ENCODE assay signal across 8 cellular contexts in genomic region chr19:38666662-38667448, GRCh38. TPM values are rescaled to one million over a fixed set of nuclear protein-coding genes. Genes with fewer than 3 reads are reported as not detected.
A peak's percentile ranks its signal among the peaks of the same experiment; 100 is the strongest.
DNase-seq lines count a peak whose midpoint lies in the region; ATAC-seq, FAIRE-seq and TF ChIP-seq lines count a peak whose summit lies in the region.

No MANE protein-coding gene starts in this region.

- H3K27me3 Mint-ChIP-seq in astrocyte (ENCODE audit: low read depth, unreplicated experiment), result no peaks in the 10 kb centered on the region

- no peak for ATAC-seq in HG03520 (IDR thresholded peaks at IDR 0.05; ENCODE audit: unreplicated experiment)

- FAIRE-seq in GM12891 (lab: Jason Lieb, UNC), result peak; percentile 75
- no peak for FAIRE-seq in astrocyte (lab: Jason Lieb, UNC)

- H3K9me3 ChIP-seq in astrocyte (ENCODE audit: insufficient read depth, low read depth, low read length) (no peaks in the 10 kb centered on the region), skeletal muscle satellite cell (replicated peaks; ENCODE audit: low read length) (no peaks in the 10 kb centered on the region)

- H2AFZ ChIP-seq in astrocyte (ENCODE audit: low read depth, low read length), result no peak overlapping the region

- DNase-seq in GM12891 (ENCODE audit: insufficient read length, low spot score) (peak; percentile 62), NB4 (ENCODE audit: low read depth) (peak; percentile 54), astrocyte (ENCODE audit: low read depth) (peak; percentile 86), hepatic stellate cell (ENCODE audit: low spot score) (peak; percentile 59), SIG-M5 treated with dmso at 0.1 percent for 504 hours (lab: John Stamatoyannopoulos, UW; ENCODE audit: unreplicated experiment) (no peak), HuH-7.5 (ENCODE audit: low spot score) (no peak)

- no peak overlapping the region for H3K4me3 ChIP-seq in NB4 (ENCODE audit: low read depth, low read length)
- no peak overlapping the region for H3K4me3 ChIP-seq in astrocyte (ENCODE audit: insufficient read depth, low read depth, low read length)
- H3K4me3 ChIP-seq in skeletal muscle satellite cell (ENCODE audit: low read length), result peak overlapping the region; percentile 5

- H3K27ac ChIP-seq in astrocyte (ENCODE audit: low read depth, low read length), result peak overlapping the region; percentile 86

- H3K4me2 ChIP-seq in astrocyte (ENCODE audit: low read length) (peak overlapping the region; percentile 70), skeletal muscle satellite cell (ENCODE audit: low read length) (peak overlapping the region; percentile 61)

- H3K36me3 ChIP-seq in astrocyte (ENCODE audit: insufficient read depth, low read length) (peaks cover 3% of the 10 kb centered on the region), skeletal muscle satellite cell (ENCODE audit: insufficient read depth, low read length) (peaks cover 41% of the 10 kb centered on the region)

- H3K27me3 ChIP-seq in astrocyte (ENCODE audit: insufficient read depth, low read length) (no peaks in the 10 kb centered on the region), skeletal muscle satellite cell (ENCODE audit: control insufficient read depth, insufficient read depth, low read length) (no peaks in the 10 kb centered on the region)

- H3K9ac ChIP-seq in astrocyte (ENCODE audit: low read length) (peak overlapping the region; percentile 77), skeletal muscle satellite cell (ENCODE audit: low read depth, low read length) (peak overlapping the region; percentile 78)

- TF ChIP-seq POLR2A in GM12891 (IDR thresholded peaks at IDR 0.05; ENCODE audit: low read depth, low read length) (no peak), NB4 (IDR thresholded peaks at IDR 0.05; ENCODE audit: extremely low read depth, insufficient read length) (no peak)

- peaks cover 90% of the 10 kb centered on the region for H4K20me1 ChIP-seq in astrocyte (ENCODE audit: insufficient read depth, low read length)

- H3K4me1 Mint-ChIP-seq in astrocyte (ENCODE audit: low read depth, unreplicated experiment), result peaks cover 93% of the 10 kb centered on the region

- TF ChIP-seq CTCF in NB4 (IDR thresholded peaks at IDR 0.05; ENCODE audit: low read depth, low read length) (no peak), astrocyte (IDR thresholded peaks at IDR 0.05; ENCODE audit: insufficient read depth, low read depth, low read length) (no peak)

- H3K4me3 Mint-ChIP-seq in astrocyte (ENCODE audit: unreplicated experiment), result peak overlapping the region; percentile 35

- H3K79me2 ChIP-seq in astrocyte (ENCODE audit: insufficient read depth, low read length), result peaks cover 100% of the 10 kb centered on the region

- H3K27ac Mint-ChIP-seq in astrocyte (ENCODE audit: unreplicated experiment), result peak overlapping the region; percentile 99

- peaks cover 18% of the 10 kb centered on the region for H3K36me3 Mint-ChIP-seq in astrocyte (ENCODE audit: low read depth, unreplicated experiment)

- H3K4me1 ChIP-seq in astrocyte (ENCODE audit: insufficient read depth, low read length) (peaks cover 91% of the 10 kb centered on the region), skeletal muscle satellite cell (ENCODE audit: control insufficient read depth, insufficient read depth, low read length) (peaks cover 95% of the 10 kb centered on the region)

- no peaks in the 10 kb centered on the region for H3K9me3 Mint-ChIP-seq in astrocyte (ENCODE audit: unreplicated experiment)

TF ChIP-seq in GM12891, 5 proteins besides CTCF, POLR2A, EP300 and RAD21:
- TF ChIP-seq SPI1 (IDR thresholded peaks at IDR 0.05; ENCODE audit: low read depth, low read length), result no peak
- no peak for TF ChIP-seq PAX5 (IDR thresholded peaks at IDR 0.05; ENCODE audit: insufficient read depth, low read length, severe bottlenecking)
- TF ChIP-seq POLR2AphosphoS5 (IDR thresholded peaks at IDR 0.05; ENCODE audit: low read depth, low read length), result no peak
- no peak for TF ChIP-seq POU2F2 (IDR thresholded peaks at IDR 0.05; ENCODE audit: low read depth, low read length)
- TF ChIP-seq TAF1 (IDR thresholded peaks at IDR 0.05; ENCODE audit: low read depth, low read length), result no peak

RNA-seq across cellular contexts. Expression of gene ACTN4, which starts 19.4 kb away (rescaled TPM):
- 122 TPM for polyA plus RNA-seq in GM12891 (2012; ENCODE audit: low read depth, missing spikeins)
- total RNA-seq in astrocyte, result 805 and 879 TPM in 2 replicates
- total RNA-seq in skeletal muscle satellite cell (2012; rRNA removed), result 162 and 238 TPM in 2 replicates

RNA-seq across cellular contexts. Expression of gene EIF3K, which starts 47.9 kb away (rescaled TPM):
- 367 TPM for polyA plus RNA-seq in GM12891 (2012; ENCODE audit: low read depth, missing spikeins)
- 222 and 229 TPM in 2 replicates for total RNA-seq in astrocyte
- 591 and 1,054 TPM in 2 replicates for total RNA-seq in skeletal muscle satellite cell (2012; rRNA removed)

RNA-seq across cellular contexts. Expression of gene MAP4K1, which starts 49.1 kb away (rescaled TPM):
- polyA plus RNA-seq in GM12891 (2012; ENCODE audit: low read depth, missing spikeins), result 123 TPM
- total RNA-seq in astrocyte, result 0.87 and 1.7 TPM in 2 replicates
- total RNA-seq in skeletal muscle satellite cell (2012; rRNA removed), result 0.25 TPM in 1 of 2 replicates, not detected in the other

Comparison
In these comparisons a context has a peak if more than half of its experiments do, and no peak if none do; other contexts are left out.
1. DNase-seq: peak in GM12891 (single experiment), NB4 (single experiment), astrocyte (single experiment) and hepatic stellate cell (single experiment); none in SIG-M5 treated with dmso at 0.1 percent for 504 hours (single experiment) and HuH-7.5 (single experiment).